24 cellular contexts compared by ENCODE assay signal in the genomic region with DNA sequence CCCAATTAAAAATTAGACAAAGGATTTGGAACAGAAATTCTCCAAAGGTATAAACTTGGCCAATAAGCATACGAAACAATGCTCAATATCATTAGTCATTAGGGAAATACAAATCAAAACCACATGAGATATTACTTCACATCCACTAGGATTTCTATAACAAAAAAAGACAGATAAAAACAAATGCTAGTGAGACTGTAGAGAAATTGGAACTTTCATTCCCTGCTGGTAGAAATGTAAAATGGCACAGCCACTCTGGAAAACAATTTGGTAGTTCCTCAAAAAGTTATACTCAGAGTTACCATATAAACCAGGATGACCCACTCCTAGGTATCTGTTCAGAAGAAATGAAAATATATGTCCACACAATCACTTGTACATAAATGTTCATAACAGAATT.
A peak's percentile ranks its signal among the peaks of the same experiment; 100 is the strongest.
DNase-seq lines count a peak whose midpoint lies in the region; ATAC-seq and TF ChIP-seq lines count a peak whose summit lies in the region.
"Had no signal": no experiment of that assay in that cellular context is flagged by ENCODE, and none has a peak within 500 bp of the region (broad histone marks: within the 10 kb centered on the region; RNA-seq: fewer than 3 reads in every experiment).

No MANE protein-coding gene starts in this region.

- CTCF ChIA-PET in mammary epithelial cell (lab: Charles Lee; ENCODE audit: low non-redundant PET) = no interaction called here

- peak overlapping the region; percentile 4 for H3K27ac ChIP-seq in mammary epithelial cell (ENCODE audit: insufficient read depth, low read depth, low read length)
- H3K27ac ChIP-seq in breast epithelium = peak overlapping the region in 1 of 2 donors; percentile 66
- H3K27ac ChIP-seq in endodermal cell (ENCODE audit: low read depth, low read length) = no peak overlapping the region
- no peak overlapping the region for H3K27ac ChIP-seq in foreskin keratinocyte
- peak overlapping the region; percentile 78 for H3K27ac ChIP-seq in uterus
- no peak overlapping the region for H3K27ac ChIP-seq in aorta (ENCODE audit: low read depth in 1 of 2, low read length in 2 of 2)
- H3K27ac ChIP-seq: BLaER1, hepatocyte, neural progenitor cell, prostate gland had no signal

- H3K27me3 Mint-ChIP-seq in endodermal cell (ENCODE audit: insufficient read depth) = no peaks in the 10 kb centered on the region

- H3K4me3 ChIP-seq in mammary epithelial cell (replicated peaks in 1 of 3; ENCODE audit: insufficient read depth in 1 of 3, low read depth in 2 of 3, low read length in 3 of 3) = no peak overlapping the region
- no peak overlapping the region for H3K4me3 ChIP-seq in breast epithelium
- no peak overlapping the region for H3K4me3 ChIP-seq in endodermal cell (ENCODE audit: low read length)
- H3K4me3 ChIP-seq in uterus = no peak overlapping the region
- H3K4me3 ChIP-seq in aorta (ENCODE audit: low read length in 2 of 2) = no peak overlapping the region
- H3K4me3 ChIP-seq: BLaER1, hepatocyte, mucosa of descending colon, neural progenitor cell, prostate gland had no signal

- no peak overlapping the region for H3K4me3 Mint-ChIP-seq in endodermal cell
- H3K4me3 Mint-ChIP-seq: activated CD4-positive, alpha-beta memory T cell treated with anti-CD3 and anti-CD28 coated beads, Interleukin-2, amount 10 ng/mL, durations not matched to agents 7 days and 5 days; immature natural killer cell; neural progenitor cell had no signal

- intact Hi-C loops in mammary epithelial cell (cut with micrococcal nuclease) = no loop called here
- intact Hi-C loops in breast epithelium (cut with DNase I; ENCODE audit: low total_unique reads) = no loop called here
- intact Hi-C loops in uterus (cut with DNase I; ENCODE audit: low total_unique reads) = no loop called here
- intact Hi-C loops in aorta (cut with DNase I) = no loop called here

- peak overlapping the region; percentile 21 for H3K4me2 ChIP-seq in mammary epithelial cell (ENCODE audit: insufficient read depth, low read depth, low read length)
- H3K4me2 ChIP-seq: BLaER1, hepatocyte, neural progenitor cell had no signal

- TF ChIP-seq POLR2A in breast epithelium (IDR thresholded peaks at IDR 0.05) = no peak
- TF ChIP-seq POLR2A in uterus (IDR thresholded peaks at IDR 0.05) = no peak

- peaks cover 36% of the 10 kb centered on the region for H3K36me3 Mint-ChIP-seq in endodermal cell (ENCODE audit: low read depth)
- H3K36me3 Mint-ChIP-seq: immature natural killer cell had no signal

- peaks cover 7% of the 10 kb centered on the region for H3K9me3 Mint-ChIP-seq in endodermal cell
- H3K9me3 Mint-ChIP-seq: activated CD4-positive, alpha-beta memory T cell treated with anti-CD3 and anti-CD28 coated beads, Interleukin-2, amount 10 ng/mL, durations not matched to agents 7 days and 5 days had no signal

- in situ Hi-C loops in mammary epithelial cell (cut with MboI; ENCODE audit: low sequenced_read_pairs in 2 of 2) = no loop called here

- no peaks in the 10 kb centered on the region for H3K9me3 ChIP-seq in mammary epithelial cell (replicated peaks; ENCODE audit: insufficient read depth, low read length)
- peaks cover 3 to 11% of the 10 kb centered on the region in 2 donors for H3K9me3 ChIP-seq in breast epithelium
- peaks cover 13% of the 10 kb centered on the region for H3K9me3 ChIP-seq in endodermal cell (ENCODE audit: control insufficient read depth, low read length)
- H3K9me3 ChIP-seq in uterus = peaks cover 0 to 3% of the 10 kb centered on the region in 2 donors
- no peaks in the 10 kb centered on the region for H3K9me3 ChIP-seq in aorta (ENCODE audit: control insufficient read depth, low read length)
- H3K9me3 ChIP-seq: BLaER1, mucosa of descending colon, prostate gland had no signal

- peaks cover 6% of the 10 kb centered on the region for H3K4me1 Mint-ChIP-seq in endodermal cell
- H3K4me1 Mint-ChIP-seq: activated CD4-positive, alpha-beta memory T cell treated with anti-CD3 and anti-CD28 coated beads, Interleukin-2, amount 10 ng/mL, durations not matched to agents 7 days and 5 days had no signal

- no TSS peak for BruUV-seq in mammary epithelial cell (replicated peaks; lab: Mats Ljungman, UMichigan)

- H3K79me2 ChIP-seq in mammary epithelial cell (ENCODE audit: insufficient read depth, low read length) = peaks cover 92% of the 10 kb centered on the region

- H3K36me3 ChIP-seq in mammary epithelial cell (ENCODE audit: insufficient read depth, low read length) = peaks cover 3% of the 10 kb centered on the region
- H3K36me3 ChIP-seq in breast epithelium = no peaks in the 10 kb centered on the region
- H3K36me3 ChIP-seq in endodermal cell (ENCODE audit: control insufficient read depth, insufficient read depth, low read length) = peaks cover 60% of the 10 kb centered on the region
- no peaks in the 10 kb centered on the region for H3K36me3 ChIP-seq in uterus
- no peaks in the 10 kb centered on the region for H3K36me3 ChIP-seq in aorta (ENCODE audit: control insufficient read depth in 1 of 2, insufficient read depth in 2 of 2, low read length in 1 of 2)
- H3K36me3 ChIP-seq: BLaER1, neural progenitor cell, prostate gland had no signal

- H3K4me1 ChIP-seq in mammary epithelial cell (ENCODE audit: insufficient read depth, low read length) (peaks cover 12% of the 10 kb centered on the region), breast epithelium (no peaks in the 10 kb centered on the region), endodermal cell (ENCODE audit: control insufficient read depth, insufficient read depth, low read length) (peaks cover 7% of the 10 kb centered on the region), foreskin keratinocyte (no peaks in the 10 kb centered on the region), uterus (peaks cover 15 to 24% of the 10 kb centered on the region in 2 donors), aorta (ENCODE audit: control insufficient read depth in 1 of 2, insufficient read depth in 2 of 2, low read length in 2 of 2) (peaks cover 3 to 4% of the 10 kb centered on the region in 2 donors)
- H3K4me1 ChIP-seq: neural progenitor cell, prostate gland had no signal

- H4K20me1 ChIP-seq in mammary epithelial cell (ENCODE audit: insufficient read depth, low read length) = no peaks in the 10 kb centered on the region
- H4K20me1 ChIP-seq: BLaER1 had no signal

- DNase-seq in mammary epithelial cell (peak; percentile 33), breast epithelium (ENCODE audit: low spot score in 2 of 2) (no peak), endodermal cell (no peak), foreskin keratinocyte (no peak), uterus (no peak), aorta (no peak), kidney tubule cell (ENCODE audit: low spot score) (no peak)
- DNase-seq in stimulated activated CD8-positive, alpha-beta memory T cell treated with anti-CD3 and anti-CD28 coated beads, Interleukin-4, amount 100 ng/mL, for 48 hours = no peak
- DNase-seq: 8988T; activated CD4-positive, alpha-beta memory T cell treated with anti-CD3 and anti-CD28 coated beads, Interleukin-2, amount 10 ng/mL, durations not matched to agents 7 days and 5 days; activated CD4-positive, CD25-positive, alpha-beta regulatory T cell; activated naive CD4-positive, alpha-beta T cell; amniotic stem cell; DND-41; immature natural killer cell; mucosa of descending colon; NCI-H1694; NCI-H2171 treated with DMSO at 0.1 percent for 48 hours; stimulated activated CD4-positive, alpha-beta T cell treated with anti-CD3 and anti-CD28 coated beads, Interleukin-4, amount 100 ng/mL, for 1 hour; stimulated activated naive CD8-positive, alpha-beta T cell treated with anti-CD3 and anti-CD28 coated beads, Interleukin-15, Interleukin-2, amounts not matched to agents 100 U/mL and 50 U/mL, for 24 hours had no signal

- 0% methylated on average over 1 of the region's 1 CpG for WGBS in mammary epithelial cell (ENCODE audit: low coverage, missing lambda C conversion rate)
- 100% methylated on average over 1 of the region's 1 CpG; no CpG with 5 or more reads in 1 of the 2 experiments for WGBS in endodermal cell (ENCODE audit: insufficient coverage in 1 of 2, insufficient read length in 1 of 2), 2 experiments
- WGBS in aorta, 2 donors = 99 to 100% methylated on average over 1 of the region's 1 CpG

- H3K9ac ChIP-seq in mammary epithelial cell (ENCODE audit: insufficient read depth, low read length) = no peak overlapping the region
- no peak overlapping the region for H3K9ac ChIP-seq in endodermal cell (ENCODE audit: extremely low read depth, low read length, poor library complexity, severe bottlenecking)
- H3K9ac ChIP-seq: BLaER1, neural progenitor cell had no signal

- H3K27ac Mint-ChIP-seq in endodermal cell = no peak overlapping the region
- H3K27ac Mint-ChIP-seq: activated CD4-positive, alpha-beta memory T cell treated with anti-CD3 and anti-CD28 coated beads, Interleukin-2, amount 10 ng/mL, durations not matched to agents 7 days and 5 days; immature natural killer cell; neural progenitor cell had no signal

- ATAC-seq in foreskin keratinocyte = peak; percentile 24
- ATAC-seq in aorta (ENCODE audit: low FRiP score) = no peak
- ATAC-seq: mucosa of descending colon; stimulated activated naive CD8-positive, alpha-beta T cell treated with anti-CD3 and anti-CD28 coated beads, Interleukin-15, Interleukin-2, amounts not matched to agents 100 U/mL and 50 U/mL, for 24 hours had no signal

- no peak overlapping the region for H2AFZ ChIP-seq in mammary epithelial cell (ENCODE audit: low read depth, low read length)
- H2AFZ ChIP-seq: hepatocyte, neural progenitor cell had no signal

- H3K27me3 ChIP-seq in mammary epithelial cell (ENCODE audit: insufficient read depth, low read length) = no peaks in the 10 kb centered on the region
- no peaks in the 10 kb centered on the region for H3K27me3 ChIP-seq in breast epithelium
- H3K27me3 ChIP-seq in endodermal cell (ENCODE audit: control insufficient read depth, insufficient read depth, low read length, poor library complexity, severe bottlenecking) = no peaks in the 10 kb centered on the region
- H3K27me3 ChIP-seq in foreskin keratinocyte = no peaks in the 10 kb centered on the region
- H3K27me3 ChIP-seq in uterus = no peaks in the 10 kb centered on the region
- H3K27me3 ChIP-seq in aorta (ENCODE audit: control insufficient read depth in 1 of 2, insufficient read depth in 2 of 2, low read length in 1 of 2) = no peaks in the 10 kb centered on the region
- H3K27me3 ChIP-seq: BLaER1, hepatocyte, neural progenitor cell had no signal

- TF ChIP-seq CTCF in mammary epithelial cell (conservative IDR thresholded peaks at IDR 0.05 in 1 of 2, IDR thresholded peaks at IDR 0.05 in 1 of 2; ENCODE audit: extremely low read depth in 1 of 2, insufficient read depth in 1 of 2, low read depth in 1 of 2, low read length in 2 of 2) (peak; percentile 36), breast epithelium (IDR thresholded peaks at IDR 0.05) (peak in 1 of 3 donors; percentile 45), endodermal cell (conservative IDR thresholded peaks at IDR 0.05) (peak; percentile 56), foreskin keratinocyte (conservative IDR thresholded peaks at IDR 0.05) (peak; percentile 38), uterus (IDR thresholded peaks at IDR 0.05) (no peak)

- dilution Hi-C loops in mammary epithelial cell (cut with HindIII; ENCODE audit: low sequenced_read_pairs) = no loop called here

Comparison
In these comparisons a context has a peak if more than half of its experiments do, and no peak if none do; other contexts are left out.
1. H3K27ac ChIP-seq: peak in mammary epithelial cell (single experiment) and uterus (2 of 2); none in endodermal cell (single experiment), foreskin keratinocyte (single experiment) and aorta (0 of 2).
2. CTCF ChIP-seq: peak in mammary epithelial cell (2 of 2), endodermal cell (single experiment) and foreskin keratinocyte (single experiment); none in uterus (0 of 4).